Comparison of ENCODE assay signal across 8 cellular contexts in genomic region chr16:88920618-88921602, GRCh38. TPM values are rescaled to one million over a fixed set of nuclear protein-coding genes. Genes with fewer than 3 reads are reported as not detected.
DNase-seq lines count a peak whose midpoint lies in the region; ATAC-seq and TF ChIP-seq lines count a peak whose summit lies in the region.

No MANE protein-coding gene starts in this region.

- H3K27me3 ChIP-seq in spleen (replicated peaks in 1 of 7): peaks cover 0 to 4% (median 0%) of the 10 kb centered on the region in 7 donors

- CTCF ChIA-PET in RWPE1 (lab: Yijun Ruan, JAX): interaction anchor here (0.6 kb wide), 1 partner anchor 155 kb away, joined by 5 read pairs; no protein-coding TSS in a partner anchor

- TF ChIP-seq POLR2A in spleen (IDR thresholded peaks at IDR 0.05): no peak

- in situ Hi-C loops in GM13976 (cut with MboI; ENCODE audit: low sequenced_read_pairs, unreplicated experiment): no loop called here

- H3K9me3 ChIP-seq in spleen: no peaks in the 10 kb centered on the region

- no peak for TF ChIP-seq CTCF in GM13976 (IDR thresholded peaks at IDR 0.05; ENCODE audit: borderline replicate concordance, control extremely low read depth, extremely low read depth, insufficient read depth, missing control alignments)
- no peak for TF ChIP-seq CTCF in RWPE1 (conservative IDR thresholded peaks at IDR 0.05; ENCODE audit: low read depth)
- no peak for TF ChIP-seq CTCF in spleen (IDR thresholded peaks at IDR 0.05 in 8 of 11, conservative IDR thresholded peaks at IDR 0.05 in 3 of 11)

- ATAC-seq in HG03520 (IDR thresholded peaks at IDR 0.05; ENCODE audit: unreplicated experiment) (no peak), HG03342 (IDR thresholded peaks at IDR 0.05; ENCODE audit: unreplicated experiment) (no peak), HG02759 (IDR thresholded peaks at IDR 0.05; ENCODE audit: unreplicated experiment) (no peak), GM19324 (IDR thresholded peaks at IDR 0.05; ENCODE audit: low FRiP score, unreplicated experiment) (no peak)

- peaks cover 0 to 13% (median 0%) of the 10 kb centered on the region in 6 donors for H3K36me3 ChIP-seq in spleen

- peaks cover 67 to 100% (median 90%) of the 10 kb centered on the region in 6 donors for H3K4me1 ChIP-seq in spleen

- DNase-seq in GM13976 (ENCODE audit: low spot score): peak; percentile 88
- peak; percentile 55 for DNase-seq in RWPE1 (ENCODE audit: low spot score)
- peak; percentile 58 for DNase-seq in fibroblast of the conjunctiva (ENCODE audit: low read depth)
- DNase-seq in spleen: peak; percentile 92

- POLR2A ChIA-PET in RWPE1 (lab: Yijun Ruan, JAX; ENCODE audit: low non-redundant PET): no interaction called here

- H3K27ac ChIP-seq in RWPE1: peak overlapping the region; percentile 87
- peak overlapping the region; percentile 48 to 91 (median 80) for H3K27ac ChIP-seq in spleen

- 6 to 12% (median 11%) methylated on average over 25 to 28 of the region's 28 CpGs for WGBS in spleen, 5 donors

- intact Hi-C loops in spleen (cut with DNase I; ENCODE audit: low total_unique reads): no loop called here

- peak overlapping the region in 3 of 8 donors; percentile 4 to 45 (median 5) for H3K4me3 ChIP-seq in spleen

RNA-seq across cellular contexts. Expression of gene PABPN1L, which starts 54.5 kb away (rescaled TPM):
- 1 to 10 TPM in 1 of 7 donors, under 1 TPM in 2, not detected in 4; 0.72 to 1.3 (median 0.85) TPM for total RNA-seq in spleen
- under 1 TPM; 0.26 to 0.67 (median 0.29) TPM for polyA plus RNA-seq in spleen

RNA-seq across cellular contexts. Expression of gene CBFA2T3, which starts 56.1 kb away (rescaled TPM):
- 10 to 100 TPM; 10.5 to 59.8 (median 56.3) TPM for total RNA-seq in spleen
- 10 to 100 TPM in 2 of 3 donors, 1 to 10 TPM in 1; 8.4 to 25.1 (median 14.3) TPM for polyA plus RNA-seq in spleen
